Comparison of ENCODE assay signal across 1 cellular context in the genomic region with DNA sequence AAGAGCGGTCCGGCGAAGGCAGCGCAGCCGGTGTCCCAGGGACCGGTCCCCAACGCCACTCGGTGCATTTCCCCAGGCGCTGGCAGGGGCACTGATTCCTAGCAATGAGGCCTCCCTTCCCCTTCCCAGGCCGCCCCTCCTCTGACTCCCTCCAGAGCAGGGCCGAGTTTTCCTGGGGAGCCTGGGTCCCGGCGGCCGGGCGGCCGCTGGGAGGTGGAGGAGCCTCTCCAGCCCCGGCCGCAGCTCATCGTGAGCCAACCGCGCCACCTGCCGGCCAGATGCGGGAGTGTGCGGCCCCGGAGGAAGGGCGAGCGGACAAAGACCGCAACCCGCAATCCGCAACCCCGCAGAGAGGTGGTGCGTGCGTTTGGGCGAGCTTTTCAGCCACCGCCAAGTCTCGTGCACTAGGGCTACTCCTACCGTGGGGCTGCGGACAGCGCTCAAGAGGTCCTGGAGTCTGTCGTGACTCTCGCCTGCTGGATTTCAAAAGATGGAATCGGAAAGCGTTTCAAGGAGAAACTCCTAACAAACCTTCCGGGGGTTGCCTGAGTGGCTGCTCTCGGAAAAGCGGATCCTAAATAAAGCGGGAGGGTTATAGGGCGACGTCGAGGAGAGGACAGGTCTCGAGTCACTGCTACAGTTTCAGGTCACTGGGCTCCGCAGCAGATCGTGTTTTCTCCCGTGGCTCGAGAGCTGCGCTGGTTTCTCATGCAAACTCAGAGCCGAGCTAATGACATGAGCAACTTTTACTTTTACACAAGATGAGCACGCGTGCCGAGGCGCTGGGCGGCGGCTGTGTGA.
TF ChIP-seq lines count a peak whose summit lies in the region.

No MANE protein-coding gene starts in this region.

TF ChIP-seq in HEK293, 187 proteins besides CTCF, POLR2A, EP300 and RAD21 (continued from another document):
- TF ChIP-seq, protein P1, sequence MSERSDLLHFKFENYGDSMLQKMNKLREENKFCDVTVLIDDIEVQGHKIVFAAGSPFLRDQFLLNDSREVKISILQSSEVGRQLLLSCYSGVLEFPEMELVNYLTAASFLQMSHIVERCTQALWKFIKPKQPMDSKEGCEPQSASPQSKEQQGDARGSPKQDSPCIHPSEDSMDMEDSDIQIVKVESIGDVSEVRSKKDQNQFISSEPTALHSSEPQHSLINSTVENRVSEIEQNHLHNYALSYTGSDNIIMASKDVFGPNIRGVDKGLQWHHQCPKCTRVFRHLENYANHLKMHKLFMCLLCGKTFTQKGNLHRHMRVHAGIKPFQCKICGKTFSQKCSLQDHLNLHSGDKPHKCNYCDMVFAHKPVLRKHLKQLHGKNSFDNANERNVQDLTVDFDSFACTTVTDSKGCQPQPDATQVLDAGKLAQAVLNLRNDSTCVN (tag by site-specific recombination; optimal IDR thresholded peaks at IDR 0.05), result peak; percentile 77
- TF ChIP-seq ZNF658 (tag by site-specific recombination; IDR thresholded peaks at IDR 0.05) (no peak), ZNF629 (tag by site-specific recombination; IDR thresholded peaks at IDR 0.05) (peak; percentile 32), ZNF501 (tag by site-specific recombination; IDR thresholded peaks at IDR 0.05) (peak; percentile 53; the same call in 1 of the 2 replicates), HOXA7 (CRISPR knock-in tag; IDR thresholded peaks at IDR 0.05; ENCODE audit: borderline replicate concordance) (no peak), ZNF548 (tag by site-specific recombination; IDR thresholded peaks at IDR 0.05) (no peak), ZNF76 (tag by site-specific recombination; IDR thresholded peaks at IDR 0.05; ENCODE audit: borderline replicate concordance, low read depth) (peak; percentile 61; the same call in 1 of the 2 replicates), ZNF391 (tag by site-specific recombination; IDR thresholded peaks at IDR 0.05; ENCODE audit: borderline replicate concordance, low read depth) (no peak), MZF1 (tag by site-specific recombination; IDR thresholded peaks at IDR 0.05; ENCODE audit: borderline replicate concordance) (0 out of 2 replicates have a peak, but pooled peaks have one; percentile 46), ZNF596 (tag by site-specific recombination; IDR thresholded peaks at IDR 0.05) (peak; percentile 12; the same call in 1 of the 2 replicates), ZFP3 (tag by site-specific recombination; IDR thresholded peaks at IDR 0.05; ENCODE audit: low read depth) (no peak), ELK4 (IDR thresholded peaks at IDR 0.05; ENCODE audit: borderline replicate concordance, low read depth, low read length) (no peak), ZNF341 (tag by site-specific recombination; IDR thresholded peaks at IDR 0.05; ENCODE audit: low read depth) (peak; percentile 68), HOXD13 (CRISPR knock-in tag; IDR thresholded peaks at IDR 0.05; ENCODE audit: borderline replicate concordance) (no peak), ZXDB (tag by site-specific recombination; IDR thresholded peaks at IDR 0.05) (peak; percentile 67), RBAK (tag by site-specific recombination; IDR thresholded peaks at IDR 0.05) (no peak), PBX3 (CRISPR knock-in tag; IDR thresholded peaks at IDR 0.05) (peak; percentile 81; the same call in 1 of the 2 replicates)
- TF ChIP-seq, protein P2, sequence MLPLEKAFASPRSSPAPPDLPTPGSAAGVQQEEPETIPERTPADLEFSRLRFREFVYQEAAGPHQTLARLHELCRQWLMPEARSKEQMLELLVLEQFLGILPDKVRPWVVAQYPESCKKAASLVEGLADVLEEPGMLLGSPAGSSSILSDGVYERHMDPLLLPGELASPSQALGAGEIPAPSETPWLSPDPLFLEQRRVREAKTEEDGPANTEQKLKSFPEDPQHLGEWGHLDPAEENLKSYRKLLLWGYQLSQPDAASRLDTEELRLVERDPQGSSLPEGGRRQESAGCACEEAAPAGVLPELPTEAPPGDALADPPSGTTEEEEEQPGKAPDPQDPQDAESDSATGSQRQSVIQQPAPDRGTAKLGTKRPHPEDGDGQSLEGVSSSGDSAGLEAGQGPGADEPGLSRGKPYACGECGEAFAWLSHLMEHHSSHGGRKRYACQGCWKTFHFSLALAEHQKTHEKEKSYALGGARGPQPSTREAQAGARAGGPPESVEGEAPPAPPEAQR (tag by site-specific recombination; IDR thresholded peaks at IDR 0.05), result no peak
